Comparison of ENCODE assay signal across 14 cellular contexts in the genomic region with DNA sequence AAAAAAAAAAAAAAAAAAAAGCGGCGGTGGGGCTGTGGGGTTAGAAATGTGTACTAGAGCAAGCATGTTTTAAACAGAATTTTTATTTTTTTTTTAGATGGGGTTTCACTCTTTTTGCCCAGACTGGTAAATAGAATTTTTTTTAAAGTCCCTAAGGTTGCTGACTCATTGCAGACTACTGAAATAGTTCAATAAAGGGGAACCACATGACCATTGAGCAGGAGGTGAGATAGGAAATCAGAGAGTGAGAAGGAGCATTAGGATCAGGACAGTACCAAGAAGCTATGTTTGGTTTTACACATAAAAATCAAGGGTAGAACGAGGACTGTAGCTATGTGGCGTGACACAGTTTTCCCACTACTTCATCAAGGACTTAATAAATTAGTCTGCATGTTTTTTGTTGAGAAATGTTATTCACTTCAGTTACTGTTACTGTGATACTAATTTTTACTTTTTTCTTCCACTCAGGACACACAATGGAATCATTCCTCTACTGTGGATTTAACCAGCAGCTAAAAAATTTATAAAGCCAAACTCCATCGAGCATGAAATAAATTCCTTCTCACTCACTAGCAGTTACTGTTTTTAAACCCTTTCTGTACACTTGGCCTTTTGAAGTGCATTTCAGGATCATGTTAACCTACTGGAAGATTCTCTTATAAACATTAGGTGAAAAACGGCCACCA. TPM values are rescaled to one million over a fixed set of nuclear protein-coding genes. Genes with fewer than 3 reads are reported as not detected.
DNase-seq lines count a peak whose midpoint lies in the region; ATAC-seq, FAIRE-seq and TF ChIP-seq lines count a peak whose summit lies in the region.
"Had no signal": no experiment of that assay in that cellular context is flagged by ENCODE, and none has a peak within 500 bp of the region (broad histone marks: within the 10 kb centered on the region; RNA-seq: fewer than 3 reads in every experiment).

No MANE protein-coding gene starts in this region.

- POLR2A ChIA-PET in Caco-2 (lab: Charles Lee) = no interaction called here
- POLR2A ChIA-PET in SK-N-SH (lab: Yijun Ruan, JAX) = no interaction called here

- TF ChIP-seq POLR2A in ovary (IDR thresholded peaks at IDR 0.05) = no peak
- no peak for TF ChIP-seq POLR2A in GM12892 (IDR thresholded peaks at IDR 0.05; ENCODE audit: low read depth, low read length)

- WGBS in ovary, 3 donors = 11 to 25% (median 12%) methylated on average over 6 of the region's 6 CpGs
- 52% methylated on average over 6 of the region's 6 CpGs for whole genome bisulfite sequencing in SK-N-SH (ENCODE audit: low lambda C conversion rate)

- TF ChIP-seq CTCF in Caco-2 (IDR thresholded peaks at IDR 0.05; ENCODE audit: insufficient read depth in 1 of 2, low read depth in 1 of 2, low read length in 1 of 2, severe bottlenecking in 1 of 2, unreplicated experiment in 1 of 2) = no peak
- no peak for TF ChIP-seq CTCF in ovary (IDR thresholded peaks at IDR 0.05)
- no peak for TF ChIP-seq CTCF in SK-N-SH (IDR thresholded peaks at IDR 0.05)

- H3K9me3 ChIP-seq in Caco-2 (no peaks in the 10 kb centered on the region), ovary (no peaks in the 10 kb centered on the region), SK-N-SH (no peaks in the 10 kb centered on the region)
- H3K9me3 ChIP-seq: psoas muscle had no signal

- no peaks in the 10 kb centered on the region for H3F3A ChIP-seq in SK-N-SH (replicated peaks; ENCODE audit: insufficient read depth)

- TF ChIP-seq EP300 in ovary (IDR thresholded peaks at IDR 0.05) = no peak
- no peak for TF ChIP-seq EP300 in SK-N-SH (IDR thresholded peaks at IDR 0.05; ENCODE audit: borderline replicate concordance in 1 of 2, low read depth in 1 of 2, low read length in 1 of 2)

- no peaks in the 10 kb centered on the region for H3K4me1 Mint-ChIP-seq in Caco-2 (ENCODE audit: low read depth, unreplicated experiment)
- no peaks in the 10 kb centered on the region for H3K4me1 Mint-ChIP-seq in activated T-cell treated with anti-CD3 and anti-CD28 coated beads, Interleukin-2, amount 50 U/mL, for 24 hours (ENCODE audit: low read depth)
- no peaks in the 10 kb centered on the region for H3K4me1 Mint-ChIP-seq in stimulated activated naive B cell treated with anti-CD40 and anti-IgM and Interleukin-4, amounts not matched to agents 10 μg/mL and 1 μg/mL and 100 μg/mL, for 72 hours
- H3K4me1 Mint-ChIP-seq: immature natural killer cell had no signal

- FAIRE-seq in GM12892 (lab: Jason Lieb, UNC) = no peak

- H3K27ac ChIP-seq in ovary = peak overlapping the region; percentile 29 to 70
- H3K27ac ChIP-seq in SK-N-SH (ENCODE audit: low read depth in 2 of 2, low read length in 1 of 2) = peak overlapping the region in 1 of 2 experiments; percentile 27; a peak in 1 of 4 replicates
- H3K27ac ChIP-seq: C4-2B, psoas muscle had no signal

- TF ChIP-seq RAD21 in SK-N-SH (IDR thresholded peaks at IDR 0.05; ENCODE audit: low read length) = no peak

- H3K4me2 ChIP-seq in SK-N-SH = no peak overlapping the region

- no peak overlapping the region for H3K4me3 ChIP-seq in Caco-2 (ENCODE audit: low read depth, low read length)
- H3K4me3 ChIP-seq in ovary = no peak overlapping the region
- H3K4me3 ChIP-seq in SK-N-SH (ENCODE audit: low read depth in 2 of 2, low read length in 1 of 2) = no peak overlapping the region
- H3K4me3 ChIP-seq: psoas muscle had no signal

- CTCF ChIA-PET in Caco-2 (lab: Charles Lee) (no interaction called here), SK-N-SH (lab: Yijun Ruan, JAX) (no interaction called here)

- no TSS peak for BruUV-seq in Caco-2 (replicated peaks; lab: Mats Ljungman, UMichigan)

- DNase-seq in Caco-2 = no peak
- DNase-seq in HT1080 (ENCODE audit: low read depth) = peak; percentile 40
- no peak for DNase-seq in ovary
- DNase-seq in activated T-cell treated with anti-CD3 and anti-CD28 coated beads, Interleukin-2, amount 50 U/mL, for 24 hours = no peak
- DNase-seq in GM12892 (ENCODE audit: insufficient read length) = no peak
- no peak for DNase-seq in SK-N-SH
- no peak for DNase-seq in stimulated activated naive B cell treated with anti-CD40 and anti-IgM and Interleukin-4, amounts not matched to agents 10 μg/mL and 1 μg/mL and 100 μg/mL, for 72 hours
- DNase-seq: activated CD8-positive, alpha-beta memory T cell treated with anti-CD3 and anti-CD28 coated beads, Interleukin-2, amount 50 U/mL, for 4 hours; immature natural killer cell; NCI-H69; psoas muscle had no signal

- H3K27ac Mint-ChIP-seq in Caco-2 (ENCODE audit: unreplicated experiment) = peak overlapping the region; percentile 48
- no peak overlapping the region for H3K27ac Mint-ChIP-seq in activated T-cell treated with anti-CD3 and anti-CD28 coated beads, Interleukin-2, amount 50 U/mL, for 24 hours
- no peak overlapping the region for H3K27ac Mint-ChIP-seq in stimulated activated naive B cell treated with anti-CD40 and anti-IgM and Interleukin-4, amounts not matched to agents 10 μg/mL and 1 μg/mL and 100 μg/mL, for 72 hours
- H3K27ac Mint-ChIP-seq: immature natural killer cell; T-helper 2 cell treated with Interferon-gamma antibody and Interleukin-4, amounts not matched to agents 5 μg/mL and 100 μg/mL, for 36 hours had no signal

- H3K4me1 ChIP-seq in Caco-2 (peaks cover 6% of the 10 kb centered on the region), ovary (ENCODE audit: insufficient read depth) (peaks cover 3% of the 10 kb centered on the region), SK-N-SH (ENCODE audit: control insufficient read depth in 1 of 2, insufficient read depth in 2 of 2, low read depth in 1 of 2, low read length in 1 of 2) (no peaks in the 10 kb centered on the region)
- H3K4me1 ChIP-seq: psoas muscle had no signal

- H2AFZ ChIP-seq in SK-N-SH (ENCODE audit: low read depth) = no peak overlapping the region

- H3K9me2 ChIP-seq in SK-N-SH = no peaks in the 10 kb centered on the region

- no peaks in the 10 kb centered on the region for H3K36me3 ChIP-seq in Caco-2 (ENCODE audit: control insufficient read depth, insufficient read depth, low read length)
- H3K36me3 ChIP-seq in ovary = no peaks in the 10 kb centered on the region
- no peaks in the 10 kb centered on the region for H3K36me3 ChIP-seq in SK-N-SH (replicated peaks in 1 of 2; ENCODE audit: control insufficient read depth in 1 of 2, insufficient read depth in 2 of 2, low read length in 1 of 2)

- H3K4me3 Mint-ChIP-seq in Caco-2 (ENCODE audit: unreplicated experiment) = no peak overlapping the region
- no peak overlapping the region for H3K4me3 Mint-ChIP-seq in activated T-cell treated with anti-CD3 and anti-CD28 coated beads, Interleukin-2, amount 50 U/mL, for 24 hours
- H3K4me3 Mint-ChIP-seq in stimulated activated naive B cell treated with anti-CD40 and anti-IgM and Interleukin-4, amounts not matched to agents 10 μg/mL and 1 μg/mL and 100 μg/mL, for 72 hours = no peak overlapping the region
- H3K4me3 Mint-ChIP-seq: immature natural killer cell; T-helper 2 cell treated with Interferon-gamma antibody and Interleukin-4, amounts not matched to agents 5 μg/mL and 100 μg/mL, for 36 hours had no signal

- no peaks in the 10 kb centered on the region for H3K79me2 ChIP-seq in SK-N-SH (ENCODE audit: insufficient read depth)

- H3K27me3 ChIP-seq in Caco-2 (replicated peaks; ENCODE audit: control insufficient read depth, insufficient read depth, low read length) = no peaks in the 10 kb centered on the region
- H3K27me3 ChIP-seq in ovary = no peaks in the 10 kb centered on the region
- no peaks in the 10 kb centered on the region for H3K27me3 ChIP-seq in SK-N-SH (ENCODE audit: insufficient read depth)

- no peaks in the 10 kb centered on the region for H3K9me3 Mint-ChIP-seq in Caco-2 (ENCODE audit: unreplicated experiment)
- no peaks in the 10 kb centered on the region for H3K9me3 Mint-ChIP-seq in activated T-cell treated with anti-CD3 and anti-CD28 coated beads, Interleukin-2, amount 50 U/mL, for 24 hours
- peaks cover 0 to 2% of the 10 kb centered on the region in 2 donors for H3K9me3 Mint-ChIP-seq in stimulated activated naive B cell treated with anti-CD40 and anti-IgM and Interleukin-4, amounts not matched to agents 10 μg/mL and 1 μg/mL and 100 μg/mL, for 72 hours

- no peaks in the 10 kb centered on the region for H3K36me3 Mint-ChIP-seq in Caco-2 (ENCODE audit: insufficient read depth, unreplicated experiment)
- H3K36me3 Mint-ChIP-seq in activated T-cell treated with anti-CD3 and anti-CD28 coated beads, Interleukin-2, amount 50 U/mL, for 24 hours (ENCODE audit: low read depth) = no peaks in the 10 kb centered on the region
- H3K36me3 Mint-ChIP-seq in stimulated activated naive B cell treated with anti-CD40 and anti-IgM and Interleukin-4, amounts not matched to agents 10 μg/mL and 1 μg/mL and 100 μg/mL, for 72 hours = no peaks in the 10 kb centered on the region
- H3K36me3 Mint-ChIP-seq: immature natural killer cell had no signal

- intact Hi-C loops in Caco-2 (cut with micrococcal nuclease; ENCODE audit: unreplicated experiment) (no loop called here), ovary (cut with DNase I) (loop anchor here in 1 of 4 donors (10.0 kb wide), 1 partner anchor 49 kb away; no protein-coding TSS in a partner anchor)

- H3K27me3 Mint-ChIP-seq in Caco-2 (ENCODE audit: insufficient read depth, unreplicated experiment) = no peaks in the 10 kb centered on the region
- no peaks in the 10 kb centered on the region for H3K27me3 Mint-ChIP-seq in activated T-cell treated with anti-CD3 and anti-CD28 coated beads, Interleukin-2, amount 50 U/mL, for 24 hours
- no peaks in the 10 kb centered on the region for H3K27me3 Mint-ChIP-seq in stimulated activated naive B cell treated with anti-CD40 and anti-IgM and Interleukin-4, amounts not matched to agents 10 μg/mL and 1 μg/mL and 100 μg/mL, for 72 hours

- H3K9ac ChIP-seq in SK-N-SH = no peak overlapping the region

- peak; percentile 42 for ATAC-seq in esophagus mucosa
- no peak for ATAC-seq in stimulated activated naive B cell treated with anti-CD40 and anti-IgM and Interleukin-4, amounts not matched to agents 10 μg/mL and 1 μg/mL and 100 μg/mL, for 72 hours (replicated peaks)
- ATAC-seq: psoas muscle had no signal

- H4K20me1 ChIP-seq in SK-N-SH (ENCODE audit: insufficient read depth) = no peaks in the 10 kb centered on the region

TF ChIP-seq in SK-N-SH, 30 proteins besides CTCF, POLR2A, EP300 and RAD21 (continues in another document):
- TF ChIP-seq FOXJ3 (CRISPR knock-in tag; IDR thresholded peaks at IDR 0.05) = no peak
- TF ChIP-seq POLR2AphosphoS5 (IDR thresholded peaks at IDR 0.05; ENCODE audit: low read depth, low read length) = no peak

RNA-seq across cellular contexts. Expression of a gene that starts 33.4 kb away (rescaled TPM):
- 122 and 129 TPM in 2 replicates for total RNA-seq in Caco-2 (2022)
- 12.2 and 12.6 TPM in 2 replicates for total RNA-seq in HT1080 (2014; rRNA removed; shearing (Covaris generic))
- 2.1 and 3.3 TPM in 2 replicates for polyA plus RNA-seq in HT1080 (2015; cell fraction: cytosol; rRNA removed)
- 17.2 and 18.7 TPM in 2 replicates for polyA plus RNA-seq in HT1080 (2015; cell fraction: nucleus; rRNA removed)
- 5.5 TPM for total RNA-seq in esophagus mucosa
- total RNA-seq in ovary = 1 to 10 TPM; 1.1 to 5.4 (median 3.3) TPM
- 10 to 100 TPM in 1 of 2 donors, 1 to 10 TPM in 1; 3.8 to 10.8 TPM for polyA plus RNA-seq in ovary
- polyA plus RNA-seq in GM12892 (2012; ENCODE audit: missing spikeins) = not detected
- polyA plus RNA-seq in SK-N-SH (2012; rRNA removed) = 0.07 and 0.11 TPM in 2 replicates
- 0.13 and 0.24 TPM in 2 replicates for polyA plus RNA-seq in SK-N-SH (2012; cell fraction: cytosol; rRNA removed)
- polyA plus RNA-seq in SK-N-SH (2012; cell fraction: nucleus; rRNA removed) = 0.24 and 0.38 TPM in 2 replicates
- polyA plus RNA-seq: immature natural killer cell had no signal
